ENCODE assay signal across 1 cellular context in the genomic region with DNA sequence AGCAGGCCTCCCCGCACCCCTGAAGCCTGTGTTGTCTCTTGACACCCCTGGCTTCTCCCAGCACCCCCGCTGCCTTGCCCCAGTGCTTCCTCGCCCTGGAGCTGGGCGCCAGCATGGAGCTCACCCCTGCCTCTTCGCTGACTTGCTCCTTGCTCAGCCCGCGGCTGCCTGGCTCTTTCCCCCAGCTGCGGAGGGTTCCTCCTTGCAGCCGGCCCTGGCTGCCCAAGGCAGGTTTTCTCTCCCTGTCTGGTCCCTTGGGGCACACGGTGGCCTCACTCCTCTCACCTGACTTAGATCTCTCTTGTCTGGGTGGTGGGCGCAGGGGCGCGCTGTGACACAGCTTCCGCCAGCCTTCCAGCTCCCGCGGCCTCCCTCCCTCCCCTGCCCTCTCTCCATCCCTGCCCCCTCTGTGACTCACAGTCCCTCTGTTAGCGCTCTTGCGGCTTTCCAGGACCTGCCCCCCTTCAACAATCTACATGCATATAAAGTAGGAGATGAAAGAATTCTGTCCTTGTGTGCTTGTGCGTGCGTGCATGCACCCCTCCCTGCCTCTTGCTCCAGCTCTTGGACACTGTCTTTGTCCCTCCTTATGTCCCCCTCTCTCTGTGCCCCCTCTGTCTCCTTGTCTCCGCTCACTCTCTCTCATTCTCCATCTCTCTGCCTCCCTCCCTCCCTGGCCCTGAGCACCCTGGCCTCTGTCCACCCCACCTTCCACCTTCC.
A peak's percentile ranks its signal among the peaks of the same experiment; 100 is the strongest.
TF ChIP-seq lines count a peak whose summit lies in the region.

No MANE protein-coding gene starts in this region.

TF ChIP-seq in IMR-90, 13 proteins besides CTCF, POLR2A, EP300 and RAD21 (continued from another document):
- peak; percentile 93 for TF ChIP-seq MAZ (IDR thresholded peaks at IDR 0.05; ENCODE audit: borderline replicate concordance, low read depth, low read length)
